18 cellular contexts compared by ENCODE assay signal in the genomic region with DNA sequence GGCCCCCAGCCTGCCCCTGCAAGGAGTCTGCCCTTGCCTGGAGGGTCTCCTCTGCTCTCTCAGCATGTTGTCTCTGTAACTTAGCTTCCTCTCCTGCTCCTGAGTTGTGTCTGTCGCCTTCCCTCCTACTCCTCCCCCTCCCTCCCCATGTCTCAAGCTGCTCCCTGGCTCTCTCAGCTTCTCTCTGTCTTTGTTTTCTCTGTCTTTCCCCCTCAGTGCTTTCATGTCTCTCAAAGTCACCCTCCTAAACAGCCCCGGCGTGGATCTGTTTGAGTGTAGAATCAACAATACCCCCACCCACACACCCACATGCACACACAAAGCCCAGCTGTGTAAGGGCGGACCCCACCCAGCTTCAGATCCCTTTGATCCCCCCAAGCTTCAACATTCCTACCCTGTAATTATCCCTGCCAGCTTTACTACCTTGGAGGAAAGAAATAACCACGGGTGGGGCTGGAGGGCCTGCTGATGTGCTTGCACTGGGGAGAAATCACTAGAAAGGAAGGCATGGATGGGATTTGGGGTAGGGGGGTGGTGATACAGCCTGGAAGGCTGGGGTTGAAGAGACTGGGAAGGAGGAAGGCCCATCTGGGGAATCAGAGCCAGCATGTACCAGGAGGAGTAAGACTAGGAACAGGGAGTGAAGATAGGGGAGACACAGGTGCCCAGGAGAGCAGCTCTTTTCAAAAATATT. TPM values are rescaled to one million over a fixed set of nuclear protein-coding genes. Genes with fewer than 3 reads are reported as not detected.
DNase-seq lines count a peak whose midpoint lies in the region; ATAC-seq and TF ChIP-seq lines count a peak whose summit lies in the region.
"Had no signal": no experiment of that assay in that cellular context is flagged by ENCODE, and none has a peak within 500 bp of the region (broad histone marks: within the 10 kb centered on the region; RNA-seq: fewer than 3 reads in every experiment).

No MANE protein-coding gene starts in this region.

- POLR2A ChIA-PET in Caco-2 (lab: Charles Lee): interaction anchor here (0.8 to 1.9 kb wide), 6 partner anchors 11 to 149 kb away, joined by 3 to 11 read pairs (median 6); partner anchors contain the start of genes ABHD16A, CLIC1, HSPA1B and NEU1

- H3K27me3 ChIP-seq in Caco-2 (replicated peaks; ENCODE audit: control insufficient read depth, insufficient read depth, low read length) (no peaks in the 10 kb centered on the region), Loucy (ENCODE audit: insufficient read depth, low read length, poor library complexity, severe bottlenecking) (no peaks in the 10 kb centered on the region), neural progenitor cell (no peaks in the 10 kb centered on the region), lower lobe of right lung (ENCODE audit: low read depth) (no peaks in the 10 kb centered on the region)
- H3K27me3 ChIP-seq: BE2C had no signal

- H3K4me1 ChIP-seq in Caco-2 (peaks cover 44% of the 10 kb centered on the region), Loucy (ENCODE audit: insufficient read depth, low read length, poor library complexity, severe bottlenecking) (peaks cover 40% of the 10 kb centered on the region), neural progenitor cell (peaks cover 25% of the 10 kb centered on the region), lower lobe of right lung (peaks cover 7% of the 10 kb centered on the region)
- H3K4me1 ChIP-seq: BE2C had no signal

- H3K4me1 Mint-ChIP-seq in Caco-2 (ENCODE audit: low read depth, unreplicated experiment): peaks cover 50% of the 10 kb centered on the region
- peaks cover 17% of the 10 kb centered on the region for H3K4me1 Mint-ChIP-seq in glutamatergic neuron (ENCODE audit: low read depth, unreplicated experiment)
- H3K4me1 Mint-ChIP-seq in neural progenitor cell: peaks cover 49% of the 10 kb centered on the region

- H3K79me2 ChIP-seq in Loucy (ENCODE audit: insufficient read depth, low read length) (no peaks in the 10 kb centered on the region), neural progenitor cell (ENCODE audit: low read depth) (no peaks in the 10 kb centered on the region)

- H3K9ac ChIP-seq in Loucy (ENCODE audit: low read depth, low read length, poor library complexity, severe bottlenecking) (peak overlapping the region; percentile 52), neural progenitor cell (no peak overlapping the region)

- intact Hi-C loops in Caco-2 (cut with micrococcal nuclease; ENCODE audit: unreplicated experiment) (no loop called here), lower lobe of right lung (cut with DNase I) (no loop called here)

- peak overlapping the region; percentile 56; the same call in 1 of the 2 replicates for H2AFZ ChIP-seq in Loucy (ENCODE audit: low read length)
- peak overlapping the region; percentile 75 for H2AFZ ChIP-seq in neural progenitor cell (replicated peaks)

- peak overlapping the region; percentile 98 for H3K27ac Mint-ChIP-seq in Caco-2 (ENCODE audit: unreplicated experiment)
- peak overlapping the region; percentile 62 for H3K27ac Mint-ChIP-seq in glutamatergic neuron (ENCODE audit: unreplicated experiment)
- peak overlapping the region; percentile 97 for H3K27ac Mint-ChIP-seq in neural progenitor cell
- H3K27ac Mint-ChIP-seq: activated CD8-positive, alpha-beta T cell treated with anti-CD3 and anti-CD28 coated beads for 36 hours had no signal

- H4K20me1 ChIP-seq in Loucy (ENCODE audit: insufficient read depth, low read length, poor library complexity, severe bottlenecking) (no peaks in the 10 kb centered on the region), neural progenitor cell (ENCODE audit: low read depth) (no peaks in the 10 kb centered on the region)

- H3K4me3 Mint-ChIP-seq in Caco-2 (ENCODE audit: unreplicated experiment) (peak overlapping the region; percentile 65), glutamatergic neuron (ENCODE audit: unreplicated experiment) (peak overlapping the region; percentile 75), neural progenitor cell (peak overlapping the region; percentile 71)
- H3K4me3 Mint-ChIP-seq: activated CD8-positive, alpha-beta T cell treated with anti-CD3 and anti-CD28 coated beads for 36 hours had no signal

- peak; percentile 52 to 77 for DNase-seq in Caco-2
- no peak for DNase-seq in glutamatergic neuron
- DNase-seq in neural progenitor cell (ENCODE audit: low spot score): peak; percentile 62
- no peak for DNase-seq in activated CD8-positive, alpha-beta memory T cell treated with anti-CD3 and anti-CD28 coated beads for 24 hours
- no peak for DNase-seq in GM19238 (ENCODE audit: insufficient read length, low spot score)
- DNase-seq in stimulated activated CD4-positive, alpha-beta T cell treated with anti-CD3 and anti-CD28 coated beads, Interleukin-4, amount 100 ng/mL, for 4 hours: no peak
- DNase-seq in lower lobe of right lung: no peak
- DNase-seq: activated CD8-positive, alpha-beta T cell treated with anti-CD3 and anti-CD28 coated beads for 36 hours; BE2C; NCI-H526 treated with DMSO at 0.1 percent for 48 hours had no signal

- no peak for ATAC-seq in lower lobe of right lung
- ATAC-seq: activated CD8-positive, alpha-beta T cell treated with anti-CD3 and anti-CD28 coated beads for 36 hours; Right ventricle myocardium inferior had no signal

- no peaks in the 10 kb centered on the region for H3K9me3 ChIP-seq in Caco-2
- no peaks in the 10 kb centered on the region for H3K9me3 ChIP-seq in Loucy (ENCODE audit: insufficient read depth, low read depth, low read length)
- H3K9me3 ChIP-seq in neural progenitor cell (ENCODE audit: low read depth): no peaks in the 10 kb centered on the region
- H3K9me3 ChIP-seq in lower lobe of right lung: no peaks in the 10 kb centered on the region
- H3K9me3 ChIP-seq: BE2C had no signal

- no peaks in the 10 kb centered on the region for H3K9me2 ChIP-seq in Loucy (replicated peaks; ENCODE audit: low read depth, low read length)

- H3K36me3 ChIP-seq in Caco-2 (ENCODE audit: control insufficient read depth, insufficient read depth, low read length): no peaks in the 10 kb centered on the region
- H3K36me3 ChIP-seq in Loucy (ENCODE audit: insufficient read depth, low read length): no peaks in the 10 kb centered on the region
- H3K36me3 ChIP-seq in neural progenitor cell: no peaks in the 10 kb centered on the region
- no peaks in the 10 kb centered on the region for H3K36me3 ChIP-seq in lower lobe of right lung
- H3K36me3 ChIP-seq: BE2C had no signal

- H3K4me3 ChIP-seq in Caco-2 (ENCODE audit: low read depth, low read length) (0 out of 2 replicates have a peak overlapping the region, but pooled peaks have one; percentile 5), Loucy (ENCODE audit: low read length, poor library complexity, severe bottlenecking) (no peak overlapping the region), neural progenitor cell (no peak overlapping the region), lower lobe of right lung (no peak overlapping the region)

- H3K36me3 Mint-ChIP-seq in Caco-2 (ENCODE audit: insufficient read depth, unreplicated experiment): peaks cover 5% of the 10 kb centered on the region
- H3K36me3 Mint-ChIP-seq in glutamatergic neuron (ENCODE audit: unreplicated experiment): no peaks in the 10 kb centered on the region
- H3K36me3 Mint-ChIP-seq in neural progenitor cell: no peaks in the 10 kb centered on the region

- CTCF ChIA-PET in Caco-2 (lab: Charles Lee): interaction anchor here (0.7 to 1.7 kb wide), 5 partner anchors 15 to 93 kb away, joined by 3 to 6 read pairs (median 4); partner anchors contain the start of genes DDAH2 and LSM2

- H3K4me2 ChIP-seq in Loucy (ENCODE audit: low read depth, low read length, poor library complexity, severe bottlenecking) (no peak overlapping the region), neural progenitor cell (peak overlapping the region; percentile 64)

- BruUV-seq in Caco-2 (replicated peaks; lab: Mats Ljungman, UMichigan): no TSS peak

- H3K27ac ChIP-seq in neural progenitor cell (peak overlapping the region; percentile 57), lower lobe of right lung (no peak overlapping the region)
- H3K27ac ChIP-seq: HL-60 had no signal

- H3F3A ChIP-seq in Loucy (ENCODE audit: low read depth) (no peaks in the 10 kb centered on the region), neural progenitor cell (ENCODE audit: low read depth) (peaks cover 21% of the 10 kb centered on the region)

- H3K9me3 Mint-ChIP-seq in Caco-2 (ENCODE audit: unreplicated experiment) (no peaks in the 10 kb centered on the region), glutamatergic neuron (ENCODE audit: unreplicated experiment) (peaks cover 9% of the 10 kb centered on the region), neural progenitor cell (no peaks in the 10 kb centered on the region)
- H3K9me3 Mint-ChIP-seq: activated CD8-positive, alpha-beta T cell treated with anti-CD3 and anti-CD28 coated beads for 36 hours had no signal

- H3K27me3 Mint-ChIP-seq in Caco-2 (ENCODE audit: insufficient read depth, unreplicated experiment) (no peaks in the 10 kb centered on the region), glutamatergic neuron (ENCODE audit: unreplicated experiment) (peaks cover 10% of the 10 kb centered on the region), neural progenitor cell (ENCODE audit: insufficient read depth, low read depth) (peaks cover 19% of the 10 kb centered on the region)
- H3K27me3 Mint-ChIP-seq: activated CD8-positive, alpha-beta T cell treated with anti-CD3 and anti-CD28 coated beads for 36 hours had no signal

- no peak for TF ChIP-seq CTCF in Caco-2 (IDR thresholded peaks at IDR 0.05; ENCODE audit: insufficient read depth in 1 of 2, low read depth in 1 of 2, low read length in 1 of 2, severe bottlenecking in 1 of 2, unreplicated experiment in 1 of 2)
- TF ChIP-seq CTCF in Loucy (conservative IDR thresholded peaks at IDR 0.05; ENCODE audit: low read length): no peak
- TF ChIP-seq CTCF in glutamatergic neuron (IDR thresholded peaks at IDR 0.05; ENCODE audit: partially characterized antibody, unreplicated experiment): no peak
- no peak for TF ChIP-seq CTCF in neural progenitor cell (IDR thresholded peaks at IDR 0.05)
- TF ChIP-seq CTCF in lower lobe of right lung (IDR thresholded peaks at IDR 0.05): no peak

RNA-seq across cellular contexts. Expression of gene LY6G6D, which starts 1.0 kb away (rescaled TPM):
- not detected in 2 replicates for total RNA-seq in Caco-2 (2022)
- total RNA-seq in glutamatergic neuron (ENCODE audit: unreplicated experiment): not detected
- total RNA-seq in neural progenitor cell (ENCODE audit: low replicate concordance): 0.90 TPM in 1 of 2 replicates, not detected in the other
- not detected for total RNA-seq in lower lobe of right lung
- total RNA-seq: activated CD8-positive, alpha-beta T cell treated with anti-CD3 and anti-CD28 coated beads for 36 hours; endothelial cell of umbilical vein; glomerular endothelial cell; H4; pulmonary artery endothelial cell; Right ventricle myocardium inferior had no signal

RNA-seq across cellular contexts. Expression of gene LY6G6C, which starts 7.4 kb away (rescaled TPM):
- 0.88 and 1.3 TPM in 2 replicates for total RNA-seq in Caco-2 (2022)
- total RNA-seq in glutamatergic neuron (ENCODE audit: unreplicated experiment): 1.8 TPM
- total RNA-seq in neural progenitor cell (ENCODE audit: low replicate concordance): not detected in 2 replicates
- not detected for total RNA-seq in lower lobe of right lung
- total RNA-seq: activated CD8-positive, alpha-beta T cell treated with anti-CD3 and anti-CD28 coated beads for 36 hours; endothelial cell of umbilical vein; glomerular endothelial cell; H4; pulmonary artery endothelial cell; Right ventricle myocardium inferior had no signal

RNA-seq across cellular contexts. Expression of gene LY6G6F, which starts 7.5 kb away (rescaled TPM):
- total RNA-seq in Caco-2 (2022) (not detected in 2 replicates), glutamatergic neuron (ENCODE audit: unreplicated experiment) (not detected), neural progenitor cell (ENCODE audit: low replicate concordance) (not detected in 2 replicates), lower lobe of right lung (0.97 TPM)
- total RNA-seq: activated CD8-positive, alpha-beta T cell treated with anti-CD3 and anti-CD28 coated beads for 36 hours; endothelial cell of umbilical vein; glomerular endothelial cell; H4; lower leg skin; pulmonary artery endothelial cell; Right ventricle myocardium inferior had no signal

RNA-seq across cellular contexts. Expression of gene MPIG6B, which starts 9.0 kb away (rescaled TPM):
- total RNA-seq in Caco-2 (2022) (not detected in 2 replicates), glutamatergic neuron (ENCODE audit: unreplicated experiment) (not detected), neural progenitor cell (ENCODE audit: low replicate concordance) (not detected in 2 replicates), lower lobe of right lung (2.6 TPM)
- total RNA-seq: endothelial cell of umbilical vein, glomerular endothelial cell, H4, pulmonary artery endothelial cell had no signal

RNA-seq across cellular contexts. Expression of gene ABHD16A, which starts 11.0 kb away (rescaled TPM):
- total RNA-seq in Caco-2 (2022): 62.7 and 63.2 TPM in 2 replicates
- total RNA-seq in glutamatergic neuron (ENCODE audit: unreplicated experiment): 120 TPM
- 21.3 and 45.0 TPM in 2 replicates for total RNA-seq in neural progenitor cell (ENCODE audit: low replicate concordance)
- total RNA-seq in lower lobe of right lung: 56.4 TPM

Comparison
In these comparisons a context has a peak if more than half of its experiments do, and no peak if none do; other contexts are left out.
1. DNase-seq: peak in Caco-2 (2 of 2) and neural progenitor cell (single experiment); none in glutamatergic neuron (single experiment), activated CD8-positive, alpha-beta memory T cell treated with anti-CD3 and anti-CD28 coated beads for 24 hours (single experiment), GM19238 (single experiment), stimulated activated CD4-positive, alpha-beta T cell treated with anti-CD3 and anti-CD28 coated beads, Interleukin-4, amount 100 ng/mL, for 4 hours (0 of 2) and lower lobe of right lung (single experiment).
2. Peak in every context shown above with its lines, with median percentiles within 50 percentile points of each other: H3K27ac Mint-ChIP-seq and H3K4me3 Mint-ChIP-seq.